Comparison of ENCODE assay signal across 14 cellular contexts in the genomic region with DNA sequence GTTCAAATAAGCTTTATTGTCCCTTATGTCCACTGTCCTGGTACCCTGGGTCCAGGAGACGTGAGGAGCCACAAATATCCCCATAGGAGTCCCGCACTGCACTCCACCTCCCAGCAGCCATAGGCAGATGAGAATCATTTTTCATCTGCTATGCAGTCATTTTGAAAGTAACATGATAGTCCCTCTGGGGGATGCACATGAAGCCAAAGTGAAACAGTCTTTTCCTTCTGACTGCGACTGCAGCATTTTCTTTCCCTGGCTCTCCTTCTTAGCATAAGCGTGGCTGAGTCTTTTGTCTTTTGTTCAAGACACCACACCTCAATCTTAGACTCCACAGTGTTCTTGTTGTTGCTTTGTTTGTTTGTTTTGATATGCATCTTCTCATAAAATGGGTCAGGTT.
A peak's percentile ranks its signal among the peaks of the same experiment; 100 is the strongest.
DNase-seq lines count a peak whose midpoint lies in the region; ATAC-seq and TF ChIP-seq lines count a peak whose summit lies in the region.
"Had no signal": no experiment of that assay in that cellular context is flagged by ENCODE, and none has a peak within 500 bp of the region (broad histone marks: within the 10 kb centered on the region; RNA-seq: fewer than 3 reads in every experiment).

No MANE protein-coding gene starts in this region.

- H3K27ac Mint-ChIP-seq in natural killer cell treated with Interleukin-12 subunit alpha and Interleukin-12 subunit beta and Interleukin-15 and Interleukin-18, amount 100 ng/mL, for 72 hours = no peak overlapping the region
- no peak overlapping the region for H3K27ac Mint-ChIP-seq in natural killer cell
- H3K27ac Mint-ChIP-seq in mesothelial cell of epicardium = no peak overlapping the region
- H3K27ac Mint-ChIP-seq: activated naive CD4-positive, alpha-beta T cell treated with anti-CD3 and anti-CD28 coated beads for 36 hours; stimulated activated naive B cell treated with anti-CD40 and anti-IgM and Interleukin-4, amounts not matched to agents 10 μg/mL and 1 μg/mL and 100 μg/mL, for 72 hours; WTC11 had no signal

- H3K36me3 ChIP-seq in left ventricle myocardium inferior (no peaks in the 10 kb centered on the region), aorta (ENCODE audit: control insufficient read depth in 1 of 2, insufficient read depth in 2 of 2, low read length in 1 of 2) (no peaks in the 10 kb centered on the region), MG63 (no peaks in the 10 kb centered on the region)

- H3K4me3 ChIP-seq in left ventricle myocardium inferior = no peak overlapping the region
- H3K4me3 ChIP-seq in aorta (ENCODE audit: low read length in 2 of 2) = no peak overlapping the region
- H3K4me3 ChIP-seq in MG63 = no peak overlapping the region

- H3K27me3 ChIP-seq in left ventricle myocardium inferior (ENCODE audit: low read depth) (peaks cover 1% of the 10 kb centered on the region), aorta (ENCODE audit: control insufficient read depth in 1 of 2, insufficient read depth in 2 of 2, low read length in 1 of 2) (no peaks in the 10 kb centered on the region), MG63 (no peaks in the 10 kb centered on the region)

- no peak for DNase-seq in natural killer cell treated with Interleukin-12 subunit alpha and Interleukin-12 subunit beta and Interleukin-15 and Interleukin-18, amount 100 ng/mL, for 72 hours (ENCODE audit: low spot score)
- DNase-seq in natural killer cell (no peak), SK-N-DZ (ENCODE audit: low spot score) (peak; percentile 3), left ventricle myocardium inferior (no peak), aorta (no peak), HK-2 (ENCODE audit: unreplicated experiment) (no peak), MG63 (no peak), mesothelial cell of epicardium (ENCODE audit: low spot score in 2 of 2, unreplicated experiment in 2 of 2) (no peak)
- DNase-seq: activated naive CD4-positive, alpha-beta T cell treated with anti-CD3 and anti-CD28 coated beads for 36 hours; NCI-H2081; stimulated activated CD4-positive, alpha-beta T cell treated with anti-CD3 and anti-CD28 coated beads, Interleukin-2, amount 100 ng/mL, for 48 hours; stimulated activated naive B cell treated with anti-CD40 and anti-IgM and Interleukin-4, amounts not matched to agents 10 μg/mL and 1 μg/mL and 100 μg/mL, for 72 hours had no signal

- TF ChIP-seq CTCF in natural killer cell (IDR thresholded peaks at IDR 0.05) (no peak), left ventricle myocardium inferior (IDR thresholded peaks at IDR 0.05; ENCODE audit: borderline replicate concordance) (no peak), mesothelial cell of epicardium (IDR thresholded peaks at IDR 0.05; ENCODE audit: unreplicated experiment) (no peak)

- peaks cover 11 to 17% of the 10 kb centered on the region in 2 donors for H3K4me1 Mint-ChIP-seq in natural killer cell treated with Interleukin-12 subunit alpha and Interleukin-12 subunit beta and Interleukin-15 and Interleukin-18, amount 100 ng/mL, for 72 hours (ENCODE audit: low read depth in 2 of 2)
- H3K4me1 Mint-ChIP-seq in natural killer cell (no peaks in the 10 kb centered on the region), mesothelial cell of epicardium (peaks cover 16% of the 10 kb centered on the region)
- H3K4me1 Mint-ChIP-seq: stimulated activated naive B cell treated with anti-CD40 and anti-IgM and Interleukin-4, amounts not matched to agents 10 μg/mL and 1 μg/mL and 100 μg/mL, for 72 hours; WTC11 had no signal

- peaks cover 14% of the 10 kb centered on the region for H3K4me1 ChIP-seq in left ventricle myocardium inferior
- peaks cover 0 to 3% of the 10 kb centered on the region in 2 donors for H3K4me1 ChIP-seq in aorta (ENCODE audit: control insufficient read depth in 1 of 2, insufficient read depth in 2 of 2, low read length in 2 of 2)
- H3K4me1 ChIP-seq: parathyroid adenoma had no signal

- no peaks in the 10 kb centered on the region for H3K9me3 Mint-ChIP-seq in natural killer cell treated with Interleukin-12 subunit alpha and Interleukin-12 subunit beta and Interleukin-15 and Interleukin-18, amount 100 ng/mL, for 72 hours
- H3K9me3 Mint-ChIP-seq in natural killer cell (no peaks in the 10 kb centered on the region), mesothelial cell of epicardium (peaks cover 8% of the 10 kb centered on the region)
- H3K9me3 Mint-ChIP-seq: activated naive CD4-positive, alpha-beta T cell treated with anti-CD3 and anti-CD28 coated beads for 36 hours; WTC11 had no signal

- ATAC-seq in natural killer cell treated with Interleukin-12 subunit alpha and Interleukin-12 subunit beta and Interleukin-15 and Interleukin-18, amount 100 ng/mL, for 72 hours = peak; percentile 76 to 81
- no peak for ATAC-seq in natural killer cell
- ATAC-seq in aorta (ENCODE audit: low FRiP score) = peak; percentile 24
- ATAC-seq: stimulated activated naive B cell treated with anti-CD40 and anti-IgM and Interleukin-4, amounts not matched to agents 10 μg/mL and 1 μg/mL and 100 μg/mL, for 72 hours; WTC11 had no signal

- H3K27ac ChIP-seq in left ventricle myocardium inferior (replicated peaks) (peak overlapping the region; percentile 15), aorta (ENCODE audit: low read depth in 1 of 2, low read length in 2 of 2) (no peak overlapping the region)
- H3K27ac ChIP-seq: parathyroid adenoma had no signal

- intact Hi-C loops in natural killer cell (cut with micrococcal nuclease) (no loop called here), left ventricle myocardium inferior (cut with micrococcal nuclease) (no loop called here), aorta (cut with DNase I) (loop anchor here in 1 of 2 donors (10.0 kb wide), 1 partner anchor 55 kb away; no protein-coding TSS in a partner anchor)

- H3K36me3 Mint-ChIP-seq in natural killer cell treated with Interleukin-12 subunit alpha and Interleukin-12 subunit beta and Interleukin-15 and Interleukin-18, amount 100 ng/mL, for 72 hours = no peaks in the 10 kb centered on the region
- no peaks in the 10 kb centered on the region for H3K36me3 Mint-ChIP-seq in natural killer cell
- H3K36me3 Mint-ChIP-seq in mesothelial cell of epicardium = no peaks in the 10 kb centered on the region
- H3K36me3 Mint-ChIP-seq: stimulated activated naive B cell treated with anti-CD40 and anti-IgM and Interleukin-4, amounts not matched to agents 10 μg/mL and 1 μg/mL and 100 μg/mL, for 72 hours; WTC11 had no signal

- H3K4me3 Mint-ChIP-seq in natural killer cell treated with Interleukin-12 subunit alpha and Interleukin-12 subunit beta and Interleukin-15 and Interleukin-18, amount 100 ng/mL, for 72 hours = peak overlapping the region; percentile 44
- no peak overlapping the region for H3K4me3 Mint-ChIP-seq in natural killer cell
- no peak overlapping the region for H3K4me3 Mint-ChIP-seq in mesothelial cell of epicardium
- H3K4me3 Mint-ChIP-seq: activated naive CD4-positive, alpha-beta T cell treated with anti-CD3 and anti-CD28 coated beads for 36 hours; stimulated activated naive B cell treated with anti-CD40 and anti-IgM and Interleukin-4, amounts not matched to agents 10 μg/mL and 1 μg/mL and 100 μg/mL, for 72 hours; WTC11 had no signal

- H3K27me3 Mint-ChIP-seq in natural killer cell treated with Interleukin-12 subunit alpha and Interleukin-12 subunit beta and Interleukin-15 and Interleukin-18, amount 100 ng/mL, for 72 hours = peaks cover 0 to 65% of the 10 kb centered on the region in 2 donors
- H3K27me3 Mint-ChIP-seq in natural killer cell (ENCODE audit: low read depth in 2 of 2) = peaks cover 16 to 23% of the 10 kb centered on the region in 2 donors
- H3K27me3 Mint-ChIP-seq in mesothelial cell of epicardium (ENCODE audit: low read depth) = no peaks in the 10 kb centered on the region
- H3K27me3 Mint-ChIP-seq: stimulated activated naive B cell treated with anti-CD40 and anti-IgM and Interleukin-4, amounts not matched to agents 10 μg/mL and 1 μg/mL and 100 μg/mL, for 72 hours had no signal

- H3K9me3 ChIP-seq in left ventricle myocardium inferior (replicated peaks) (no peaks in the 10 kb centered on the region), aorta (ENCODE audit: control insufficient read depth, low read length) (no peaks in the 10 kb centered on the region), MG63 (no peaks in the 10 kb centered on the region)

- WGBS in aorta, 2 donors = 13 to 31% methylated on average over 4 of the region's 4 CpGs

Comparison
In these comparisons a context has a peak if more than half of its experiments do, and no peak if none do; other contexts are left out.
1. ATAC-seq: peak in natural killer cell treated with Interleukin-12 subunit alpha and Interleukin-12 subunit beta and Interleukin-15 and Interleukin-18, amount 100 ng/mL, for 72 hours (2 of 2) and aorta (single experiment); none in natural killer cell (0 of 3).